8 cellular contexts compared by ENCODE assay signal in genomic region chr10:50621981-50622496, GRCh38. TPM values are rescaled to one million over a fixed set of nuclear protein-coding genes. Genes with fewer than 3 reads are reported as not detected.
A peak's percentile ranks its signal among the peaks of the same experiment; 100 is the strongest.
DNase-seq lines count a peak whose midpoint lies in the region; ATAC-seq and TF ChIP-seq lines count a peak whose summit lies in the region.

No MANE protein-coding gene starts in this region.

- H3K27ac Mint-ChIP-seq in CD4-positive, alpha-beta T cell: peak overlapping the region; percentile 97
- peak overlapping the region; percentile 79 for H3K27ac Mint-ChIP-seq in activated T-cell treated with anti-CD3 and anti-CD28 coated beads, Interleukin-2, amount 50 U/mL, for 72 hours

- CTCF ChIA-PET in CD4-positive, alpha-beta T cell (lab: Charles Lee): interaction anchor here (0.9 to 2.0 kb wide), 3 partner anchors 8 to 69 kb away, joined by 3 to 7 read pairs (median 3); no protein-coding TSS in a partner anchor

- H3K36me3 ChIP-seq in OCI-LY1 (ENCODE audit: insufficient read depth, low read length) (no peaks in the 10 kb centered on the region), esophagus squamous epithelium (no peaks in the 10 kb centered on the region)

- no peaks in the 10 kb centered on the region for H3K9me3 Mint-ChIP-seq in CD4-positive, alpha-beta T cell
- H3K9me3 Mint-ChIP-seq in activated T-cell treated with anti-CD3 and anti-CD28 coated beads, Interleukin-2, amount 50 U/mL, for 72 hours: no peaks in the 10 kb centered on the region

- H3K9me3 ChIP-seq in CD4-positive, alpha-beta T cell (ENCODE audit: control insufficient read depth, low read length): no peaks in the 10 kb centered on the region
- H3K9me3 ChIP-seq in OCI-LY1 (ENCODE audit: low read length) (no peaks in the 10 kb centered on the region), esophagus squamous epithelium (no peaks in the 10 kb centered on the region)

- peaks cover 28% of the 10 kb centered on the region for H3K36me3 Mint-ChIP-seq in CD4-positive, alpha-beta T cell (ENCODE audit: low read depth)
- no peaks in the 10 kb centered on the region for H3K36me3 Mint-ChIP-seq in activated T-cell treated with anti-CD3 and anti-CD28 coated beads, Interleukin-2, amount 50 U/mL, for 72 hours (ENCODE audit: insufficient read depth in 2 of 2)

- POLR2A ChIA-PET in CD4-positive, alpha-beta T cell (lab: Charles Lee): interaction anchor here (0.7 to 5.2 kb wide), 21 partner anchors 8 to 1083 kb away, joined by 3 to 100 read pairs (median 4); partner anchors contain the start of genes ASAH2B, CSTF2T and ERCC6

- peak overlapping the region; percentile 80 for H3K9ac ChIP-seq in OCI-LY1 (ENCODE audit: low read length)

- intact Hi-C loops in CD4-positive, alpha-beta T cell (cut with DNase I, micrococcal nuclease): loop anchor here (5.0 to 10.0 kb wide), 6 partner anchors 60 to 1087 kb away; partner anchors contain the start of genes CSTF2T (in 1 of the 2), ERCC6 (in 1 of the 2) and WASHC2A (in 1 of the 2)
- intact Hi-C loops in esophagus squamous epithelium (cut with DNase I): loop anchor here (5.0 to 10.0 kb wide), 2 partner anchors 60 to 197 kb away; no protein-coding TSS in a partner anchor

- DNase-seq in CD4-positive, alpha-beta T cell: peak; percentile 49 to 69 (median 63)
- peak; percentile 53 to 54 for DNase-seq in activated T-cell treated with anti-CD3 and anti-CD28 coated beads, Interleukin-2, amount 50 U/mL, for 72 hours
- peak; percentile 41 for DNase-seq in esophagus squamous epithelium (lab: John Stamatoyannopoulos, UW)
- DNase-seq in myocyte (ENCODE audit: low read depth): peak; percentile 98
- peak; percentile 69 for DNase-seq in stimulated activated naive CD8-positive, alpha-beta T cell treated with anti-CD3 and anti-CD28 coated beads, Interleukin-15, Interleukin-2, amounts not matched to agents 100 U/mL and 50 U/mL, for 24 hours

- peak; percentile 41 for ATAC-seq in CD4-positive, alpha-beta T cell (ENCODE audit: poor library complexity)
- ATAC-seq in GM19372 (IDR thresholded peaks at IDR 0.05; ENCODE audit: low read depth, unreplicated experiment) (peak; percentile 16), HG03520 (IDR thresholded peaks at IDR 0.05; ENCODE audit: unreplicated experiment) (peak; percentile 23)
- peak in 1 of 2 donors; percentile 8 for ATAC-seq in activated T-cell treated with anti-CD3 and anti-CD28 coated beads, Interleukin-2, amount 50 U/mL, for 72 hours (replicated peaks in 1 of 2)
- peak; percentile 2 for ATAC-seq in stimulated activated naive CD8-positive, alpha-beta T cell treated with anti-CD3 and anti-CD28 coated beads, Interleukin-15, Interleukin-2, amounts not matched to agents 100 U/mL and 50 U/mL, for 24 hours

- TF ChIP-seq CTCF in CD4-positive, alpha-beta T cell (IDR thresholded peaks at IDR 0.05): no peak
- peak; percentile 31; the same call in 1 of the 2 replicates for TF ChIP-seq CTCF in OCI-LY1 (IDR thresholded peaks at IDR 0.05; ENCODE audit: low read length)
- no peak for TF ChIP-seq CTCF in esophagus squamous epithelium (IDR thresholded peaks at IDR 0.05)

- peak overlapping the region; percentile 93 for H3K4me3 Mint-ChIP-seq in CD4-positive, alpha-beta T cell
- H3K4me3 Mint-ChIP-seq in activated T-cell treated with anti-CD3 and anti-CD28 coated beads, Interleukin-2, amount 50 U/mL, for 72 hours: peak overlapping the region; percentile 93 to 97

- H3K27ac ChIP-seq in CD4-positive, alpha-beta T cell (ENCODE audit: low read depth, low read length): peak overlapping the region; percentile 98
- peak overlapping the region; percentile 84 for H3K27ac ChIP-seq in OCI-LY1 (ENCODE audit: low read depth, low read length, poor library complexity, severe bottlenecking)
- H3K27ac ChIP-seq in esophagus squamous epithelium: peak overlapping the region; percentile 96 to 100 (median 99)

- WGBS in esophagus squamous epithelium, 2 donors: 1% methylated on average over 13 to 16 of the region's 17 CpGs

- H3K4me1 Mint-ChIP-seq in CD4-positive, alpha-beta T cell (ENCODE audit: low read depth): peaks cover 65% of the 10 kb centered on the region
- peaks cover 49% of the 10 kb centered on the region for H3K4me1 Mint-ChIP-seq in activated T-cell treated with anti-CD3 and anti-CD28 coated beads, Interleukin-2, amount 50 U/mL, for 72 hours (ENCODE audit: low read depth)

- no peak overlapping the region for H2AFZ ChIP-seq in OCI-LY1 (ENCODE audit: low read length)

- peaks cover 59% of the 10 kb centered on the region for H3K4me1 ChIP-seq in OCI-LY1 (ENCODE audit: insufficient read depth, low read length, severe bottlenecking)
- H3K4me1 ChIP-seq in esophagus squamous epithelium: peaks cover 21 to 64% (median 38%) of the 10 kb centered on the region in 3 donors

- peak in 1 of 4 donors; percentile 54 for TF ChIP-seq POLR2A in esophagus squamous epithelium (IDR thresholded peaks at IDR 0.05)

- peak overlapping the region; percentile 84 for H3K4me2 ChIP-seq in OCI-LY1 (ENCODE audit: low read length)

- H3K27me3 ChIP-seq in CD4-positive, alpha-beta T cell (ENCODE audit: control insufficient read depth, insufficient read depth, low read length): no peaks in the 10 kb centered on the region
- H3K27me3 ChIP-seq in OCI-LY1 (ENCODE audit: insufficient read depth, low read length): no peaks in the 10 kb centered on the region
- H3K27me3 ChIP-seq in esophagus squamous epithelium: no peaks in the 10 kb centered on the region

- H3K9me2 ChIP-seq in OCI-LY1 (ENCODE audit: low read depth, low read length): no peaks in the 10 kb centered on the region

- no peaks in the 10 kb centered on the region for H3K27me3 Mint-ChIP-seq in CD4-positive, alpha-beta T cell
- H3K27me3 Mint-ChIP-seq in activated T-cell treated with anti-CD3 and anti-CD28 coated beads, Interleukin-2, amount 50 U/mL, for 72 hours (ENCODE audit: low read depth): no peaks in the 10 kb centered on the region

- H3K79me2 ChIP-seq in OCI-LY1 (ENCODE audit: insufficient read depth, low read length): peaks cover 11% of the 10 kb centered on the region; the same call in 1 of the 2 replicates

- H3K4me3 ChIP-seq in OCI-LY1 (ENCODE audit: low read depth, low read length, poor library complexity, severe bottlenecking) (peak overlapping the region; percentile 72), esophagus squamous epithelium (peak overlapping the region; percentile 67 to 95 (median 90))

- H4K20me1 ChIP-seq in OCI-LY1 (ENCODE audit: insufficient read depth, low read length): no peaks in the 10 kb centered on the region

- 0 out of 2 replicates have a peak, but pooled peaks cover 5% of the 10 kb centered on the region for H3F3A ChIP-seq in OCI-LY1 (ENCODE audit: insufficient read depth, low read length)

RNA-seq across cellular contexts. Expression of gene SGMS1, which starts 1.7 kb away (rescaled TPM):
- total RNA-seq in CD4-positive, alpha-beta T cell: 10 to 100 TPM; 24.8 to 25.2 TPM
- 1 to 10 TPM; 8.9 to 9.7 TPM for total RNA-seq in activated T-cell treated with anti-CD3 and anti-CD28 coated beads, Interleukin-2, amount 50 U/mL, for 72 hours
- total RNA-seq in esophagus squamous epithelium (10 to 100 TPM; 39.4 to 64.1 (median 54.9) TPM), myocyte (23.7 and 44.0 TPM in 2 replicates)
- polyA plus RNA-seq in myocyte (2012): 9.9 TPM

Comparison
In these comparisons a context has a peak if more than half of its experiments do, and no peak if none do; other contexts are left out.
1. DNase-seq: peak in every context shown above with its lines; median percentile 98 in myocyte; 69 in stimulated activated naive CD8-positive, alpha-beta T cell treated with anti-CD3 and anti-CD28 coated beads, Interleukin-15, Interleukin-2, amounts not matched to agents 100 U/mL and 50 U/mL, for 24 hours; 63 in CD4-positive, alpha-beta T cell; 54 in activated T-cell treated with anti-CD3 and anti-CD28 coated beads, Interleukin-2, amount 50 U/mL, for 72 hours; 41 in esophagus squamous epithelium.